Comparison of ENCODE assay signal across 23 cellular contexts in genomic region chr11:34151166-34151565, GRCh38. TPM values are rescaled to one million over a fixed set of nuclear protein-coding genes. Genes with fewer than 3 reads are reported as not detected.
A peak's percentile ranks its signal among the peaks of the same experiment; 100 is the strongest.
DNase-seq lines count a peak whose midpoint lies in the region; ATAC-seq and TF ChIP-seq lines count a peak whose summit lies in the region.
"Had no signal": no experiment of that assay in that cellular context is flagged by ENCODE, and none has a peak within 500 bp of the region (broad histone marks: within the 10 kb centered on the region; RNA-seq: fewer than 3 reads in every experiment).

No MANE protein-coding gene starts in this region.

- peaks cover 73% of the 10 kb centered on the region for H3K36me3 ChIP-seq in WERI-Rb-1

- peaks cover 95% of the 10 kb centered on the region for H3K36me3 Mint-ChIP-seq in activated T-cell treated with anti-CD3 and anti-CD28 coated beads, Interleukin-2, amount 50 U/mL, for 24 hours (ENCODE audit: low read depth)
- H3K36me3 Mint-ChIP-seq in activated T-cell treated with anti-CD3 and anti-CD28 coated beads, Interleukin-2, amount 50 U/mL, for 72 hours (ENCODE audit: insufficient read depth in 2 of 2) = peaks cover 3 to 6% of the 10 kb centered on the region in 2 donors
- peaks cover 44 to 45% of the 10 kb centered on the region in 2 donors for H3K36me3 Mint-ChIP-seq in CD14-positive monocyte
- H3K36me3 Mint-ChIP-seq in nephron (ENCODE audit: low read depth) = peaks cover 26% of the 10 kb centered on the region
- peaks cover 4 to 5% of the 10 kb centered on the region in 2 donors for H3K36me3 Mint-ChIP-seq in activated naive CD4-positive, alpha-beta T cell treated with anti-CD3 and anti-CD28 coated beads, Interleukin-2, amount 50 U/mL, for 72 hours

- no peak overlapping the region for H3K4me3 Mint-ChIP-seq in activated T-cell treated with anti-CD3 and anti-CD28 coated beads, Interleukin-2, amount 50 U/mL, for 24 hours
- H3K4me3 Mint-ChIP-seq in activated T-cell treated with anti-CD3 and anti-CD28 coated beads, Interleukin-2, amount 50 U/mL, for 72 hours = no peak overlapping the region
- H3K4me3 Mint-ChIP-seq in CD14-positive monocyte = no peak overlapping the region
- H3K4me3 Mint-ChIP-seq in nephron = no peak overlapping the region
- H3K4me3 Mint-ChIP-seq: CD4-positive, alpha-beta T cell; IgD-negative memory B cell had no signal

- intact Hi-C loops in CD14-positive monocyte (cut with micrococcal nuclease) = no loop called here

- H3K27ac ChIP-seq in WERI-Rb-1 = peak overlapping the region; percentile 95
- H3K27ac ChIP-seq: BLaER1, KMS-11 had no signal

- no peaks in the 10 kb centered on the region for H3K27me3 Mint-ChIP-seq in activated T-cell treated with anti-CD3 and anti-CD28 coated beads, Interleukin-2, amount 50 U/mL, for 24 hours
- no peaks in the 10 kb centered on the region for H3K27me3 Mint-ChIP-seq in activated T-cell treated with anti-CD3 and anti-CD28 coated beads, Interleukin-2, amount 50 U/mL, for 72 hours (ENCODE audit: low read depth)
- H3K27me3 Mint-ChIP-seq in CD14-positive monocyte (ENCODE audit: low read depth in 3 of 3) (peaks cover 0 to 2% (median 0%) of the 10 kb centered on the region in 3 donors), nephron (ENCODE audit: low read depth) (no peaks in the 10 kb centered on the region)
- H3K27me3 Mint-ChIP-seq: CD4-positive, alpha-beta T cell; IgD-negative memory B cell had no signal

- no peak for ATAC-seq in activated T-cell treated with anti-CD3 and anti-CD28 coated beads, Interleukin-2, amount 50 U/mL, for 72 hours (replicated peaks in 1 of 2)
- no peak for ATAC-seq in activated naive CD4-positive, alpha-beta T cell treated with anti-CD3 and anti-CD28 coated beads, Interleukin-2, amount 50 U/mL, for 72 hours

- no peak for DNase-seq in activated T-cell treated with anti-CD3 and anti-CD28 coated beads, Interleukin-2, amount 50 U/mL, for 24 hours
- no peak for DNase-seq in activated T-cell treated with anti-CD3 and anti-CD28 coated beads, Interleukin-2, amount 50 U/mL, for 72 hours
- peak; percentile 26 for DNase-seq in CD14-positive monocyte (ENCODE audit: low spot score)
- no peak for DNase-seq in WERI-Rb-1
- no peak for DNase-seq in AG08395 (ENCODE audit: low spot score)
- DNase-seq in activated naive CD4-positive, alpha-beta T cell treated with anti-CD3 and anti-CD28 coated beads, Interleukin-2, amount 50 U/mL, for 72 hours (ENCODE audit: low spot score in 2 of 2) = no peak
- DNase-seq in T-helper 1 cell = no peak
- DNase-seq: 8988T; CD4-positive, alpha-beta T cell; DMS53; GOT3; HCEC 1CT; NCI-H1092; NCI-H1417 treated with DMSO at 0.1 percent for 48 hours; NCI-H1694 treated with DMSO at 0.1 percent for 48 hours; NCI-H2081; NCI-H2227 treated with DMSO at 0.1 percent for 48 hours; NCI-H69; SHP77 treated with DMSO at 0.1 percent for 48 hours had no signal

- H3K9me3 ChIP-seq in WERI-Rb-1 (ENCODE audit: severe bottlenecking) = no peaks in the 10 kb centered on the region
- H3K9me3 ChIP-seq: BLaER1 had no signal

- peaks cover 5% of the 10 kb centered on the region for H3K4me1 Mint-ChIP-seq in activated T-cell treated with anti-CD3 and anti-CD28 coated beads, Interleukin-2, amount 50 U/mL, for 24 hours (ENCODE audit: low read depth)
- no peaks in the 10 kb centered on the region for H3K4me1 Mint-ChIP-seq in activated T-cell treated with anti-CD3 and anti-CD28 coated beads, Interleukin-2, amount 50 U/mL, for 72 hours (ENCODE audit: low read depth)
- peaks cover 40% of the 10 kb centered on the region for H3K4me1 Mint-ChIP-seq in CD14-positive monocyte
- peaks cover 20% of the 10 kb centered on the region for H3K4me1 Mint-ChIP-seq in nephron

- peak overlapping the region; percentile 47 for H3K27ac Mint-ChIP-seq in activated T-cell treated with anti-CD3 and anti-CD28 coated beads, Interleukin-2, amount 50 U/mL, for 24 hours
- H3K27ac Mint-ChIP-seq in activated T-cell treated with anti-CD3 and anti-CD28 coated beads, Interleukin-2, amount 50 U/mL, for 72 hours = no peak overlapping the region
- H3K27ac Mint-ChIP-seq in CD14-positive monocyte (no peak overlapping the region), nephron (peak overlapping the region in 2 of 3 experiments; percentile 65 to 93)
- no peak overlapping the region for H3K27ac Mint-ChIP-seq in activated naive CD4-positive, alpha-beta T cell treated with anti-CD3 and anti-CD28 coated beads, Interleukin-2, amount 50 U/mL, for 72 hours
- H3K27ac Mint-ChIP-seq: CD4-positive, alpha-beta T cell had no signal

- H3K9me3 Mint-ChIP-seq in activated T-cell treated with anti-CD3 and anti-CD28 coated beads, Interleukin-2, amount 50 U/mL, for 24 hours = no peaks in the 10 kb centered on the region
- no peaks in the 10 kb centered on the region for H3K9me3 Mint-ChIP-seq in activated T-cell treated with anti-CD3 and anti-CD28 coated beads, Interleukin-2, amount 50 U/mL, for 72 hours
- H3K9me3 Mint-ChIP-seq in CD14-positive monocyte (no peaks in the 10 kb centered on the region), nephron (no peaks in the 10 kb centered on the region)
- no peaks in the 10 kb centered on the region for H3K9me3 Mint-ChIP-seq in activated naive CD4-positive, alpha-beta T cell treated with anti-CD3 and anti-CD28 coated beads, Interleukin-2, amount 50 U/mL, for 72 hours
- H3K9me3 Mint-ChIP-seq: CD4-positive, alpha-beta T cell; IgD-negative memory B cell had no signal

- H3K27me3 ChIP-seq in WERI-Rb-1 (ENCODE audit: insufficient read depth, low read depth, severe bottlenecking) = no peaks in the 10 kb centered on the region
- H3K27me3 ChIP-seq: BLaER1 had no signal

- TF ChIP-seq CTCF in CD14-positive monocyte (IDR thresholded peaks at IDR 0.05) (no peak), WERI-Rb-1 (IDR thresholded peaks at IDR 0.05; ENCODE audit: low read depth, low read length) (no peak), nephron (IDR thresholded peaks at IDR 0.05; ENCODE audit: unreplicated experiment in 3 of 3) (no peak)

- H3K4me3 ChIP-seq in WERI-Rb-1 (ENCODE audit: low read depth, low read length) = no peak overlapping the region
- H3K4me3 ChIP-seq: BLaER1 had no signal

RNA-seq across cellular contexts. Expression of gene NAT10, which starts 45.7 kb away (rescaled TPM):
- total RNA-seq in activated T-cell treated with anti-CD3 and anti-CD28 coated beads, Interleukin-2, amount 50 U/mL, for 72 hours = 10 to 100 TPM; 64.4 to 77.0 TPM
- polyA plus RNA-seq in CD14-positive monocyte = 10 to 100 TPM; 10.1 to 13.3 TPM
- 100 to 1,000 TPM in 1 of 2 donors, 10 to 100 TPM in 1; 53.9 to 154 TPM for total RNA-seq in activated naive CD4-positive, alpha-beta T cell treated with anti-CD3 and anti-CD28 coated beads, Interleukin-2, amount 50 U/mL, for 72 hours

Comparison
In these comparisons a context has a peak if more than half of its experiments do, and no peak if none do; other contexts are left out.
1. H3K27ac Mint-ChIP-seq: peak in activated T-cell treated with anti-CD3 and anti-CD28 coated beads, Interleukin-2, amount 50 U/mL, for 24 hours (single experiment) and nephron (2 of 3); none in activated T-cell treated with anti-CD3 and anti-CD28 coated beads, Interleukin-2, amount 50 U/mL, for 72 hours (single experiment), CD14-positive monocyte (0 of 7) and activated naive CD4-positive, alpha-beta T cell treated with anti-CD3 and anti-CD28 coated beads, Interleukin-2, amount 50 U/mL, for 72 hours (0 of 2).